Comparison of ENCODE assay signal across 16 cellular contexts in genomic region chr20:51610111-51610510, GRCh38.
"Had no signal": no experiment of that assay in that cellular context is flagged by ENCODE, and none has a peak within 500 bp of the region (broad histone marks: within the 10 kb centered on the region; RNA-seq: fewer than 3 reads in every experiment).

No MANE protein-coding gene starts in this region.

- H3K9me3 ChIP-seq: gastroesophageal sphincter, heart left ventricle, tibial artery had no signal

- DNase-seq: activated CD4-positive, alpha-beta T cell treated with anti-CD3 and anti-CD28 coated beads for 4 hours; heart left ventricle; left ventricle myocardium superior; mammary epithelial cell; naive thymus-derived CD8-positive, alpha-beta T cell; stimulated activated CD4-positive, alpha-beta T cell treated with anti-CD3 and anti-CD28 coated beads, Interleukin-2, amount 100 ng/mL, for 48 hours; stimulated activated CD8-positive, alpha-beta memory T cell treated with anti-CD3 and anti-CD28 coated beads, Interleukin-4, amount 100 ng/mL, for 48 hours; substantia nigra; T-cell; tibial artery had no signal

- ATAC-seq: gastroesophageal sphincter; heart left ventricle; left ventricle myocardium superior; naive thymus-derived CD8-positive, alpha-beta T cell; SK-N-SH treated with all-trans-retinoic acid at 6 μM for 48 hours; T-cell had no signal

- H3K27me3 Mint-ChIP-seq: progenitor cell of endocrine pancreas had no signal

- H3K4me3 ChIP-seq: gastroesophageal sphincter, heart left ventricle, tibial artery had no signal

- H3K9me3 Mint-ChIP-seq: mesothelial cell of epicardium; naive thymus-derived CD8-positive, alpha-beta T cell; stimulated activated naive CD8-positive, alpha-beta T cell treated with anti-CD3 and anti-CD28 coated beads, Interleukin-15, Interleukin-2, amounts not matched to agents 100 ng/mL and 50 ng/mL, for 24 hours; T-cell had no signal

- H3K4me1 Mint-ChIP-seq: mesothelial cell of epicardium; naive thymus-derived CD8-positive, alpha-beta T cell had no signal

- H3K27ac Mint-ChIP-seq: mesothelial cell of epicardium, progenitor cell of endocrine pancreas, T-cell had no signal

- H3K27ac ChIP-seq: epithelial cell of prostate, gastroesophageal sphincter, heart left ventricle, tibial artery had no signal

- H3K27me3 ChIP-seq: gastroesophageal sphincter, heart left ventricle, tibial artery had no signal

- H3K36me3 Mint-ChIP-seq: naive thymus-derived CD8-positive, alpha-beta T cell; T-cell had no signal

- H3K4me1 ChIP-seq: tibial artery had no signal

- H3K4me3 Mint-ChIP-seq: mesothelial cell of epicardium; naive thymus-derived CD8-positive, alpha-beta T cell; stimulated activated naive CD8-positive, alpha-beta T cell treated with anti-CD3 and anti-CD28 coated beads, Interleukin-15, Interleukin-2, amounts not matched to agents 100 ng/mL and 50 ng/mL, for 24 hours had no signal
